ENCODE assay signal across 9 cellular contexts in genomic region chr14:29521526-29522137, GRCh38.
A peak's percentile ranks its signal among the peaks of the same experiment; 100 is the strongest.
DNase-seq lines count a peak whose midpoint lies in the region; ATAC-seq, FAIRE-seq and TF ChIP-seq lines count a peak whose summit lies in the region.
"Had no signal": no experiment of that assay in that cellular context is flagged by ENCODE, and none has a peak within 500 bp of the region (broad histone marks: within the 10 kb centered on the region; RNA-seq: fewer than 3 reads in every experiment).

No MANE protein-coding gene starts in this region.

- POLR2A ChIA-PET in HepG2 (lab: Yijun Ruan, JAX), result no interaction called here

- H3K79me2 ChIP-seq in HepG2 (ENCODE audit: insufficient read depth, low read length), result no peaks in the 10 kb centered on the region

- H3K27ac ChIP-seq in HepG2 (ENCODE audit: extremely low read length, insufficient read depth, low read length) (no peak overlapping the region), right lobe of liver (no peak overlapping the region)

- peak; percentile 68 for ATAC-seq in HepG2
- no peak for ATAC-seq in right lobe of liver
- ATAC-seq in left colon, result no peak
- no peak for ATAC-seq in GM21390 (IDR thresholded peaks at IDR 0.05; ENCODE audit: unreplicated experiment)
- no peak for ATAC-seq in HG03025 (IDR thresholded peaks at IDR 0.05; ENCODE audit: low FRiP score, unreplicated experiment)

- TF ChIP-seq RAD21 in HepG2 (CRISPR knock-in tag; IDR thresholded peaks at IDR 0.05), result no peak

- no peaks in the 10 kb centered on the region for H3K27me3 ChIP-seq in HepG2 (ENCODE audit: control insufficient read depth in 1 of 2, insufficient read depth in 2 of 2, low read length in 2 of 2)
- H3K27me3 ChIP-seq in right lobe of liver, result no peaks in the 10 kb centered on the region

- no peak overlapping the region for H3K4me2 ChIP-seq in HepG2 (ENCODE audit: low read depth, low read length)

- TF ChIP-seq POLR2A in HepG2 (IDR thresholded peaks at IDR 0.05; ENCODE audit: insufficient read depth in 1 of 2, low read depth in 2 of 2, low read length in 2 of 2) (no peak), right lobe of liver (IDR thresholded peaks at IDR 0.05) (no peak)

- H3K36me3 ChIP-seq in HepG2 (replicated peaks in 1 of 2; ENCODE audit: control insufficient read depth in 1 of 2, insufficient read depth in 2 of 2, low read length in 2 of 2) (no peaks in the 10 kb centered on the region), right lobe of liver (no peaks in the 10 kb centered on the region)

- in situ Hi-C loops in HepG2 (cut with HindIII; ENCODE audit: extremely low pct_ligation_motif_present, low pct_unique_long_range_greater_than_20kb), result no loop called here

- no TSS peak for BruUV-seq in HepG2 (replicated peaks; lab: Mats Ljungman, UMichigan)

- H3K9me3 ChIP-seq in HepG2 (ENCODE audit: low read length) (peaks cover 53% of the 10 kb centered on the region), right lobe of liver (no peaks in the 10 kb centered on the region)

- H3K9ac ChIP-seq in HepG2 (ENCODE audit: insufficient read depth, low read depth, low read length), result no peak overlapping the region

- H2AFZ ChIP-seq in HepG2 (ENCODE audit: low read length), result no peak overlapping the region

- H3K4me3 ChIP-seq in HepG2 (replicated peaks in 1 of 3; ENCODE audit: insufficient read depth in 1 of 3, low read depth in 2 of 3, low read length in 3 of 3) (no peak overlapping the region), right lobe of liver (no peak overlapping the region), cardiac fibroblast (replicated peaks in 1 of 2; ENCODE audit: low read depth in 2 of 2, low read length in 2 of 2) (no peak overlapping the region)

- H3K4me1 ChIP-seq in HepG2 (ENCODE audit: insufficient read depth, low read length) (no peaks in the 10 kb centered on the region), right lobe of liver (no peaks in the 10 kb centered on the region)

- DNase-seq in HepG2 (ENCODE audit: low spot score), result no peak
- no peak for DNase-seq in right lobe of liver
- peak; percentile 92 for DNase-seq in NCI-H2171 treated with DMSO at 0.1 percent for 48 hours (lab: John Stamatoyannopoulos, UW)
- DNase-seq in cardiac fibroblast (ENCODE audit: low read depth in 2 of 2), result peak; percentile 13 to 52
- DNase-seq in SKM-1 treated with dmso at 0.1 percent for 144 hours (lab: John Stamatoyannopoulos, UW; ENCODE audit: unreplicated experiment), result no peak
- no peak for DNase-seq in left colon
- DNase-seq: DMS79 treated with DMSO at 0.1 percent for 48 hours had no signal

- no peaks in the 10 kb centered on the region for H4K20me1 ChIP-seq in HepG2 (ENCODE audit: insufficient read depth, low read length)

- intact Hi-C loops in HepG2 (cut with micrococcal nuclease; ENCODE audit: unreplicated experiment) (loop anchor here (1.0 to 5.0 kb wide), 2 partner anchors 114 to 504 kb away; no protein-coding TSS in a partner anchor), right lobe of liver (cut with DNase I) (no loop called here), left colon (cut with DNase I, micrococcal nuclease) (no loop called here)

- FAIRE-seq in HepG2 (lab: Jason Lieb, UNC), result no peak

- WGBS in HepG2 (ENCODE audit: low lambda C conversion rate), result 1% methylated on average over 2 of the region's 2 CpGs
- 32% methylated on average over 2 of the region's 2 CpGs for WGBS in right lobe of liver (ENCODE audit: insufficient coverage, low coverage, low lambda C conversion rate, missing lambda C conversion rate)

- no peak for TF ChIP-seq EP300 in HepG2 (IDR thresholded peaks at IDR 0.05; ENCODE audit: low read depth in 2 of 2, low read length in 2 of 2)
- TF ChIP-seq EP300 in HepG2 (CRISPR knock-in tag; IDR thresholded peaks at IDR 0.05; ENCODE audit: borderline replicate concordance), result no peak

- peak; percentile 65 for TF ChIP-seq CTCF in HepG2 (CRISPR knock-in tag; IDR thresholded peaks at IDR 0.05)
- TF ChIP-seq CTCF in right lobe of liver (IDR thresholded peaks at IDR 0.05), result peak in 1 of 4 donors; percentile 15
- peak; percentile 56 for TF ChIP-seq CTCF in cardiac fibroblast (IDR thresholded peaks at IDR 0.05; ENCODE audit: low read depth, low read length)

- CTCF ChIA-PET in HepG2 (lab: Yijun Ruan, JAX; ENCODE audit: low intra/inter-chr PET ratio, low total read pairs), result no interaction called here

TF ChIP-seq in HepG2, 621 proteins besides CTCF, POLR2A, EP300 and RAD21:
- no peak for TF ChIP-seq MYPOP (CRISPR knock-in tag; IDR thresholded peaks at IDR 0.05)
- peak; percentile 15; the same call in 1 of the 2 replicates for TF ChIP-seq FOXP1 (IDR thresholded peaks at IDR 0.05)
- TF ChIP-seq FOXP1 (CRISPR knock-in tag; IDR thresholded peaks at IDR 0.05), result no peak
- peak; percentile 64 for TF ChIP-seq STAG1 (CRISPR knock-in tag; IDR thresholded peaks at IDR 0.05)

Comparison
In these comparisons a context has a peak if more than half of its experiments do, and no peak if none do; other contexts are left out.
1. DNase-seq: peak in NCI-H2171 treated with DMSO at 0.1 percent for 48 hours (single experiment) and cardiac fibroblast (2 of 2); none in HepG2 (single experiment), right lobe of liver (0 of 3), SKM-1 treated with dmso at 0.1 percent for 144 hours (single experiment) and left colon (0 of 2).